Comparison of ENCODE assay signal across 1 cellular context in the genomic region with DNA sequence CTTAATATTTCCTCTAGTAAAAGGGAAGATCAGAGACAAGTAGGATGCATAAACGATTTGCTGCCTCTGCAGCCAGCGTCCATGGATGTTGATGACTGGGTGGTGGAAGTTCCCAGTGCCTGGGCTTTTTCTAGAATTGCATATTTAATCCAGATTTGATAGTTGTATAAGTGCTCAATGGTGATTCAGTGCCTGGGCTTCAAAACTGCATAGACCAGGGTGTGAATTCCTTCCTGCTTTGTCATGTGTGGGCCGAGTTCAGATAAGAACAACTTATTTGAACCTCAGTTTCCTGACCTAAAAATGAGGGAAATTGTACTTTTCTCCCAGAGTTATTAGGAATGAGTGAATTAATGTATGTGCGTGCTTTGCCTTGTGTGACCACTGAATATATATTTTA.
TF ChIP-seq lines count a peak whose summit lies in the region.

No MANE protein-coding gene starts in this region.

TF ChIP-seq in K562, 482 proteins besides CTCF, POLR2A, EP300 and RAD21 (continued from another document and continues in another):
- TF ChIP-seq ZNF134 (CRISPR knock-in tag; conservative IDR thresholded peaks at IDR 0.05) (no peak), ZNF764 (CRISPR knock-in tag; IDR thresholded peaks at IDR 0.05; ENCODE audit: low read depth) (no peak), SLC30A9 (CRISPR knock-in tag; IDR thresholded peaks at IDR 0.05) (no peak), SIN3B (IDR thresholded peaks at IDR 0.05; ENCODE audit: low read depth) (no peak), FOXM1 (IDR thresholded peaks at IDR 0.05; ENCODE audit: low read depth) (no peak), FOXM1 (CRISPR knock-in tag; IDR thresholded peaks at IDR 0.05; ENCODE audit: low read depth) (no peak), JUND (IDR thresholded peaks at IDR 0.05; ENCODE audit: borderline replicate concordance, low read depth, low read length) (peak; percentile 57; the same call in 1 of the 2 replicates), JUND (tag; IDR thresholded peaks at IDR 0.05; ENCODE audit: borderline replicate concordance, low read depth, low read length) (peak; percentile 28; the same call in 1 of the 3 replicates), RREB1 (CRISPR knock-in tag; IDR thresholded peaks at IDR 0.05) (no peak), RFX7 (CRISPR knock-in tag; IDR thresholded peaks at IDR 0.05) (no peak), TCF15 (CRISPR knock-in tag; IDR thresholded peaks at IDR 0.05) (no peak), KDM1A (IDR thresholded peaks at IDR 0.05) (peak in 1 of 2 experiments; percentile 34; a peak in 1 of 4 replicates), HIVEP1 (CRISPR knock-in tag; IDR thresholded peaks at IDR 0.05) (no peak), NR3C1 (CRISPR knock-in tag; IDR thresholded peaks at IDR 0.05) (no peak), EGR1 (conservative IDR thresholded peaks at IDR 0.05) (peak; percentile 61), ZNF592 (IDR thresholded peaks at IDR 0.05) (0 out of 2 replicates have a peak, but pooled peaks have one; percentile 20), TAF1 (IDR thresholded peaks at IDR 0.05; ENCODE audit: control insufficient read depth, extremely low read depth, insufficient read depth, low read length, severe bottlenecking) (no peak), STAT5B (CRISPR knock-in tag; IDR thresholded peaks at IDR 0.05) (no peak), HNRNPL (IDR thresholded peaks at IDR 0.05; ENCODE audit: low read depth, low read length) (no peak), GTF3C2 (IDR thresholded peaks at IDR 0.05; ENCODE audit: borderline replicate concordance, extremely low read depth, insufficient read length) (no peak), BRF2 (IDR thresholded peaks at IDR 0.05; ENCODE audit: borderline replicate concordance, insufficient read depth, insufficient read length) (no peak), ZNF583 (CRISPR knock-in tag; IDR thresholded peaks at IDR 0.05) (no peak), ZNF398 (CRISPR knock-in tag; IDR thresholded peaks at IDR 0.05) (no peak), RUNX1 (IDR thresholded peaks at IDR 0.05; ENCODE audit: low read depth) (no peak), RBBP5 (IDR thresholded peaks at IDR 0.05; ENCODE audit: borderline replicate concordance, insufficient read depth, low read length, poor library complexity, severe bottlenecking) (no peak), MTA1 (IDR thresholded peaks at IDR 0.05; ENCODE audit: borderline replicate concordance) (no peak), ZNF121 (CRISPR knock-in tag; conservative IDR thresholded peaks at IDR 0.05) (no peak), ZFX (CRISPR knock-in tag; IDR thresholded peaks at IDR 0.05) (no peak), TEAD1 (CRISPR knock-in tag; IDR thresholded peaks at IDR 0.05) (no peak), FOSL1 (tag; conservative IDR thresholded peaks at IDR 0.05) (peak; percentile 71), ZBTB7A (IDR thresholded peaks at IDR 0.05; ENCODE audit: borderline replicate concordance, control insufficient read depth, low read depth, low read length) (no peak), SOX6 (IDR thresholded peaks at IDR 0.05) (no peak)
- TF ChIP-seq, protein P1, sequence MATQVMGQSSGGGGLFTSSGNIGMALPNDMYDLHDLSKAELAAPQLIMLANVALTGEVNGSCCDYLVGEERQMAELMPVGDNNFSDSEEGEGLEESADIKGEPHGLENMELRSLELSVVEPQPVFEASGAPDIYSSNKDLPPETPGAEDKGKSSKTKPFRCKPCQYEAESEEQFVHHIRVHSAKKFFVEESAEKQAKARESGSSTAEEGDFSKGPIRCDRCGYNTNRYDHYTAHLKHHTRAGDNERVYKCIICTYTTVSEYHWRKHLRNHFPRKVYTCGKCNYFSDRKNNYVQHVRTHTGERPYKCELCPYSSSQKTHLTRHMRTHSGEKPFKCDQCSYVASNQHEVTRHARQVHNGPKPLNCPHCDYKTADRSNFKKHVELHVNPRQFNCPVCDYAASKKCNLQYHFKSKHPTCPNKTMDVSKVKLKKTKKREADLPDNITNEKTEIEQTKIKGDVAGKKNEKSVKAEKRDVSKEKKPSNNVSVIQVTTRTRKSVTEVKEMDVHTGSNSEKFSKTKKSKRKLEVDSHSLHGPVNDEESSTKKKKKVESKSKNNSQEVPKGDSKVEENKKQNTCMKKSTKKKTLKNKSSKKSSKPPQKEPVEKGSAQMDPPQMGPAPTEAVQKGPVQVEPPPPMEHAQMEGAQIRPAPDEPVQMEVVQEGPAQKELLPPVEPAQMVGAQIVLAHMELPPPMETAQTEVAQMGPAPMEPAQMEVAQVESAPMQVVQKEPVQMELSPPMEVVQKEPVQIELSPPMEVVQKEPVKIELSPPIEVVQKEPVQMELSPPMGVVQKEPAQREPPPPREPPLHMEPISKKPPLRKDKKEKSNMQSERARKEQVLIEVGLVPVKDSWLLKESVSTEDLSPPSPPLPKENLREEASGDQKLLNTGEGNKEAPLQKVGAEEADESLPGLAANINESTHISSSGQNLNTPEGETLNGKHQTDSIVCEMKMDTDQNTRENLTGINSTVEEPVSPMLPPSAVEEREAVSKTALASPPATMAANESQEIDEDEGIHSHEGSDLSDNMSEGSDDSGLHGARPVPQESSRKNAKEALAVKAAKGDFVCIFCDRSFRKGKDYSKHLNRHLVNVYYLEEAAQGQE (CRISPR knock-in tag; IDR thresholded peaks at IDR 0.05; ENCODE audit: low read depth), result no peak
- TF ChIP-seq, protein P2, sequence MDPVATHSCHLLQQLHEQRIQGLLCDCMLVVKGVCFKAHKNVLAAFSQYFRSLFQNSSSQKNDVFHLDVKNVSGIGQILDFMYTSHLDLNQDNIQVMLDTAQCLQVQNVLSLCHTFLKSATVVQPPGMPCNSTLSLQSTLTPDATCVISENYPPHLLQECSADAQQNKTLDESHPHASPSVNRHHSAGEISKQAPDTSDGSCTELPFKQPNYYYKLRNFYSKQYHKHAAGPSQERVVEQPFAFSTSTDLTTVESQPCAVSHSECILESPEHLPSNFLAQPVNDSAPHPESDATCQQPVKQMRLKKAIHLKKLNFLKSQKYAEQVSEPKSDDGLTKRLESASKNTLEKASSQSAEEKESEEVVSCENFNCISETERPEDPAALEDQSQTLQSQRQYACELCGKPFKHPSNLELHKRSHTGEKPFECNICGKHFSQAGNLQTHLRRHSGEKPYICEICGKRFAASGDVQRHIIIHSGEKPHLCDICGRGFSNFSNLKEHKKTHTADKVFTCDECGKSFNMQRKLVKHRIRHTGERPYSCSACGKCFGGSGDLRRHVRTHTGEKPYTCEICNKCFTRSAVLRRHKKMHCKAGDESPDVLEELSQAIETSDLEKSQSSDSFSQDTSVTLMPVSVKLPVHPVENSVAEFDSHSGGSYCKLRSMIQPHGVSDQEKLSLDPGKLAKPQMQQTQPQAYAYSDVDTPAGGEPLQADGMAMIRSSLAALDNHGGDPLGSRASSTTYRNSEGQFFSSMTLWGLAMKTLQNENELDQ (CRISPR knock-in tag; IDR thresholded peaks at IDR 0.05; ENCODE audit: borderline replicate concordance), result no peak
